ENCODE assay signal across 15 cellular contexts in the genomic region with DNA sequence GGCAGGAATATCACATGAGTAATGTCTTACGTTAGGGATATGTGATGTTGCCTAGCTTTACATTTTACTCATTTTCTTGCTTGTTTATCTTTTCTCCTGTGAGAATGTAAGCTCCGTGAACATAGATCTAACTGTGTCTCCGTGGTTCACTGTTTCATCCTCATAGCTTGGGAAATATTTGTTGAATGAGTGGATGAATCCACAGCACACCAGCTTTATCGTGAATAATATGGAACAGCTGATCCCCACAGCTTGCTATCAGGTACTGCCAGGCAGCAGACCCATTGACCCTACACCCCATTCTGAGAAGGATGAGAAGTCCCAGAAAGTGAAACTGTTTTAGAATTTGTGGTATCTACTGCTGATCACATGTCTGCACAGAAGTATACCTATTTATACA.
DNase-seq lines count a peak whose midpoint lies in the region; TF ChIP-seq lines count a peak whose summit lies in the region.
"Had no signal": no experiment of that assay in that cellular context is flagged by ENCODE, and none has a peak within 500 bp of the region (broad histone marks: within the 10 kb centered on the region; RNA-seq: fewer than 3 reads in every experiment).

No MANE protein-coding gene starts in this region.

- intact Hi-C loops in A673 (cut with micrococcal nuclease; ENCODE audit: unreplicated experiment): no loop called here

- no peak overlapping the region for H3K14ac ChIP-seq in mesenchymal stem cell (ENCODE audit: low read length in 2 of 2)

- H3K36me3 ChIP-seq in BJ (ENCODE audit: control insufficient read depth, insufficient read depth, low read length): no peaks in the 10 kb centered on the region
- no peaks in the 10 kb centered on the region for H3K36me3 ChIP-seq in Loucy (ENCODE audit: insufficient read depth, low read length)
- no peaks in the 10 kb centered on the region for H3K36me3 ChIP-seq in mesenchymal stem cell (ENCODE audit: control insufficient read depth in 1 of 2, insufficient read depth in 2 of 2, low read depth in 1 of 2, low read length in 2 of 2)
- H3K36me3 ChIP-seq in A673 (ENCODE audit: insufficient read depth, low read length, poor library complexity, severe bottlenecking): no peaks in the 10 kb centered on the region
- H3K36me3 ChIP-seq: BE2C had no signal

- no peak overlapping the region for H2AK5ac ChIP-seq in mesenchymal stem cell (ENCODE audit: low read length, severe bottlenecking)

- no peak overlapping the region for H2BK15ac ChIP-seq in mesenchymal stem cell (ENCODE audit: low read depth, poor library complexity, severe bottlenecking)

- H3K4me1 ChIP-seq in Loucy (ENCODE audit: insufficient read depth, low read length, poor library complexity, severe bottlenecking): no peaks in the 10 kb centered on the region
- no peaks in the 10 kb centered on the region for H3K4me1 ChIP-seq in mesenchymal stem cell (ENCODE audit: control insufficient read depth, insufficient read depth, low read depth, low read length)
- no peaks in the 10 kb centered on the region for H3K4me1 ChIP-seq in A673 (ENCODE audit: insufficient read depth, low read length, poor library complexity, severe bottlenecking)
- H3K4me1 ChIP-seq: BE2C had no signal

- H3K27ac ChIP-seq in mesenchymal stem cell (ENCODE audit: low read length, poor library complexity, severe bottlenecking) (no peak overlapping the region), A673 (ENCODE audit: low read depth, low read length, poor library complexity, severe bottlenecking) (no peak overlapping the region)

- H3K4ac ChIP-seq in mesenchymal stem cell (ENCODE audit: low read depth in 1 of 2, low read length in 2 of 2): no peak overlapping the region

- 17% methylated on average over 1 of the region's 4 CpGs for WGBS in mesenchymal stem cell

- no peaks in the 10 kb centered on the region for H3K79me1 ChIP-seq in mesenchymal stem cell (replicated peaks; ENCODE audit: low read length, poor library complexity, severe bottlenecking)

- POLR2A ChIA-PET in BJ (lab: Charles Lee): no interaction called here
- POLR2A ChIA-PET in A673 (lab: Charles Lee; ENCODE audit: low non-redundant PET): no interaction called here

- H3K9me3 ChIP-seq in Loucy (ENCODE audit: insufficient read depth, low read depth, low read length): no peaks in the 10 kb centered on the region
- H3K9me3 ChIP-seq in mesenchymal stem cell (ENCODE audit: control insufficient read depth, low read length): no peaks in the 10 kb centered on the region
- no peaks in the 10 kb centered on the region for H3K9me3 ChIP-seq in A673 (ENCODE audit: low read depth, low read length, poor library complexity, severe bottlenecking)
- H3K9me3 ChIP-seq: BE2C had no signal

- H3K9me2 ChIP-seq in Loucy (replicated peaks; ENCODE audit: low read depth, low read length): no peaks in the 10 kb centered on the region

- no peak overlapping the region for H3K18ac ChIP-seq in mesenchymal stem cell (ENCODE audit: low read depth in 1 of 2, low read length in 2 of 2)

- H2AFZ ChIP-seq in Loucy (ENCODE audit: low read length): no peak overlapping the region
- H2AFZ ChIP-seq in mesenchymal stem cell (ENCODE audit: low read depth, low read length): no peak overlapping the region

- H3K4me2 ChIP-seq in Loucy (ENCODE audit: low read depth, low read length, poor library complexity, severe bottlenecking) (peak overlapping the region; percentile 27), mesenchymal stem cell (ENCODE audit: low read length, poor library complexity, severe bottlenecking) (no peak overlapping the region)

- H3K27me3 ChIP-seq in BJ (ENCODE audit: control insufficient read depth, insufficient read depth, low read length) (no peaks in the 10 kb centered on the region), Loucy (ENCODE audit: insufficient read depth, low read length, poor library complexity, severe bottlenecking) (no peaks in the 10 kb centered on the region), mesenchymal stem cell (ENCODE audit: control insufficient read depth in 1 of 2, insufficient read depth in 1 of 2, low read length in 2 of 2) (no peaks in the 10 kb centered on the region), A673 (replicated peaks; ENCODE audit: insufficient read depth, low read depth, low read length, poor library complexity) (no peaks in the 10 kb centered on the region)
- H3K27me3 ChIP-seq: BE2C had no signal

- H2BK12ac ChIP-seq in mesenchymal stem cell (ENCODE audit: low read length in 2 of 2): no peak overlapping the region

- H2BK120ac ChIP-seq in mesenchymal stem cell (ENCODE audit: low read depth, low read length): no peak overlapping the region

- no peak overlapping the region for H4K91ac ChIP-seq in mesenchymal stem cell (ENCODE audit: low read length)

- no peaks in the 10 kb centered on the region for H4K20me1 ChIP-seq in Loucy (ENCODE audit: insufficient read depth, low read length, poor library complexity, severe bottlenecking)

- H3F3A ChIP-seq in Loucy (ENCODE audit: low read depth): no peaks in the 10 kb centered on the region

- H3K4me3 ChIP-seq in BJ (ENCODE audit: low read depth, low read length) (no peak overlapping the region), Loucy (ENCODE audit: low read length, poor library complexity, severe bottlenecking) (peak overlapping the region; percentile 44), mesenchymal stem cell (ENCODE audit: insufficient read depth in 1 of 2, low read depth in 1 of 2, low read length in 2 of 2) (peak overlapping the region in 1 of 2 experiments; percentile 57), A673 (ENCODE audit: low read depth, low read length, poor library complexity, severe bottlenecking) (no peak overlapping the region)

- H3K9ac ChIP-seq in Loucy (ENCODE audit: low read depth, low read length, poor library complexity, severe bottlenecking) (no peak overlapping the region), mesenchymal stem cell (ENCODE audit: low read length) (peak overlapping the region; percentile 54)

- DNase-seq in BJ (ENCODE audit: low read depth) (peak; percentile 54), brain pericyte (ENCODE audit: low read depth, low spot score) (peak; percentile 26), mesenchymal stem cell (peak; percentile 60), Kasumi-1 (lab: John Stamatoyannopoulos, UW) (no peak), A673 (ENCODE audit: low spot score) (no peak), amniotic stem cell (lab: John Stamatoyannopoulos, UW) (no peak)
- no peak for DNase-seq in stimulated activated CD4-positive, alpha-beta T cell treated with anti-CD3 and anti-CD28 coated beads, Interleukin-2, amount 100 ng/mL, for 24 hours
- DNase-seq: activated naive CD4-positive, alpha-beta T cell treated with anti-CD3 and anti-CD28 coated beads, Interleukin-2, amount 50 U/mL, for 16 hours; BE2C; cortex of kidney; DND-41; GOT3; NCI-H2107; stimulated activated naive B cell treated with anti-CD40 and anti-IgM and Interleukin-4, amounts not matched to agents 10 μg/mL and 1 μg/mL and 100 μg/mL, for 72 hours had no signal

- no peak overlapping the region for H3K23ac ChIP-seq in mesenchymal stem cell (ENCODE audit: low read length in 2 of 2)

- no TSS peak for BruUV-seq in A673 (replicated peaks; lab: Mats Ljungman, UMichigan)

- H3K79me2 ChIP-seq in Loucy (ENCODE audit: insufficient read depth, low read length): no peaks in the 10 kb centered on the region

- CTCF ChIA-PET in BJ (lab: Yijun Ruan, JAX) (interaction anchor here (0.6 to 1.4 kb wide), 3 partner anchors 10 to 1888 kb away, joined by 3 read pairs; no protein-coding TSS in a partner anchor), A673 (lab: Charles Lee) (no interaction called here)

- TF ChIP-seq CTCF in BJ (IDR thresholded peaks at IDR 0.05; ENCODE audit: insufficient read depth, low read depth, low read length) (no peak), Loucy (conservative IDR thresholded peaks at IDR 0.05; ENCODE audit: low read length) (no peak), A673 (conservative IDR thresholded peaks at IDR 0.05; ENCODE audit: low read depth, low read length) (no peak)

- H2BK5ac ChIP-seq in mesenchymal stem cell (ENCODE audit: low read depth, low read length, poor library complexity, severe bottlenecking): no peak overlapping the region

- H4K8ac ChIP-seq in mesenchymal stem cell (ENCODE audit: low read length): no peak overlapping the region

Comparison
In these comparisons a context has a peak if more than half of its experiments do, and no peak if none do; other contexts are left out.
1. DNase-seq: peak in BJ (single experiment), brain pericyte (single experiment) and mesenchymal stem cell (single experiment); none in Kasumi-1 (0 of 2), stimulated activated CD4-positive, alpha-beta T cell treated with anti-CD3 and anti-CD28 coated beads, Interleukin-2, amount 100 ng/mL, for 24 hours (0 of 2), A673 (single experiment) and amniotic stem cell (single experiment).